In genomic region chr12:78684419-78684818, GRCh38 we compare ENCODE assay signal across 1 cellular context.
TF ChIP-seq lines count a peak whose summit lies in the region.

No MANE protein-coding gene starts in this region.

TF ChIP-seq in GM23338, 12 proteins besides CTCF, POLR2A, EP300 and RAD21 (continued from another document):
- no peak for TF ChIP-seq ZNF462 (CRISPR knock-in tag; IDR thresholded peaks at IDR 0.05)
- no peak for TF ChIP-seq EZH2 (IDR thresholded peaks at IDR 0.05; ENCODE audit: low read depth, unreplicated experiment)
- TF ChIP-seq NANOG (IDR thresholded peaks at IDR 0.05; ENCODE audit: borderline replicate concordance) = no peak
- no peak for TF ChIP-seq POLR2AphosphoS5 (IDR thresholded peaks at IDR 0.05; ENCODE audit: low read depth)
